In genomic region chr17:76710863-76711611, GRCh38 we compare ENCODE assay signal across 8 cellular contexts. TPM values are rescaled to one million over a fixed set of nuclear protein-coding genes. Genes with fewer than 3 reads are reported as not detected.
DNase-seq lines count a peak whose midpoint lies in the region; ATAC-seq and TF ChIP-seq lines count a peak whose summit lies in the region.

TSS of gene MXRA7 (minus strand) at chr17:76710965. CDS start at chr17:76710946, 19 bp downstream.

- no TSS peak for BruUV-seq in Panc1 (replicated peaks; lab: Mats Ljungman, UMichigan)

- in situ Hi-C loops in HAP-1 (cut with MboI; ENCODE audit: low sequenced_read_pairs) (no loop called here), Panc1 (cut with HindIII; ENCODE audit: low pct_unique_long_range_greater_than_20kb, low sequenced_read_pairs) (no loop called here)

- peaks cover 36 to 43% of the 10 kb centered on the region in 2 donors for H3K4me1 Mint-ChIP-seq in natural killer cell treated with Interleukin-12 subunit alpha and Interleukin-12 subunit beta and Interleukin-15 and Interleukin-18, amount 100 ng/mL, for 72 hours (ENCODE audit: low read depth in 2 of 2)

- H3K27ac ChIP-seq in Panc1 (ENCODE audit: low read length) (peak within 1 kb of the TSS; percentile 77), temporal lobe (ENCODE audit: low read depth, low read length) (peak within 1 kb of the TSS; percentile 83)

- H3K9me3 ChIP-seq in HAP-1 (no peaks in the 10 kb centered on the region), Panc1 (ENCODE audit: control insufficient read depth, insufficient read depth, low read depth, low read length) (no peaks in the 10 kb centered on the region)

- intact Hi-C loops in Panc1 (cut with micrococcal nuclease; ENCODE audit: unreplicated experiment): no loop called here

- CTCF ChIA-PET in AG04449 (lab: Yijun Ruan, JAX) (interaction anchor here (0.6 to 1.5 kb wide), 7 partner anchors 17 to 431 kb away, joined by 3 to 6 read pairs (median 3); no protein-coding TSS in a partner anchor), Panc1 (lab: Charles Lee) (interaction anchor here (0.6 kb wide), 2 partner anchors 16 to 111 kb away, joined by 7 read pairs; no protein-coding TSS in a partner anchor)

- peaks cover 18% of the 10 kb centered on the region for H3K36me3 Mint-ChIP-seq in natural killer cell treated with Interleukin-12 subunit alpha and Interleukin-12 subunit beta and Interleukin-15 and Interleukin-18, amount 100 ng/mL, for 72 hours

- H3K4me3 Mint-ChIP-seq in natural killer cell treated with Interleukin-12 subunit alpha and Interleukin-12 subunit beta and Interleukin-15 and Interleukin-18, amount 100 ng/mL, for 72 hours: peak within 1 kb of the TSS; percentile 76

- peak within 1 kb of the TSS; percentile 92 for H3K4me3 ChIP-seq in AG04449 (ENCODE audit: low read depth, low read length)
- peak within 1 kb of the TSS; percentile 50 for H3K4me3 ChIP-seq in HAP-1
- peak within 1 kb of the TSS; percentile 58 to 63 for H3K4me3 ChIP-seq in Panc1 (ENCODE audit: low read depth in 2 of 2, low read length in 2 of 2)
- peak within 1 kb of the TSS; percentile 75 for H3K4me3 ChIP-seq in fibroblast of villous mesenchyme (ENCODE audit: low read depth, low read length)

- H3K27ac Mint-ChIP-seq in natural killer cell treated with Interleukin-12 subunit alpha and Interleukin-12 subunit beta and Interleukin-15 and Interleukin-18, amount 100 ng/mL, for 72 hours: peak within 1 kb of the TSS; percentile 18 to 60

- POLR2A ChIA-PET in AG04449 (lab: Yijun Ruan, JAX): interaction anchor here (1.3 to 1.6 kb wide), 2 partner anchors 26 to 153 kb away, joined by 3 to 5 read pairs; partner anchors contain the start of gene SRSF2
- POLR2A ChIA-PET in Panc1 (lab: Charles Lee): interaction anchor here (0.5 to 1.0 kb wide), 5 partner anchors 14 to 284 kb away, joined by 3 to 7 read pairs (median 4); no protein-coding TSS in a partner anchor

- no peaks in the 10 kb centered on the region for H3K9me3 Mint-ChIP-seq in natural killer cell treated with Interleukin-12 subunit alpha and Interleukin-12 subunit beta and Interleukin-15 and Interleukin-18, amount 100 ng/mL, for 72 hours

- H3K27me3 ChIP-seq in HAP-1 (ENCODE audit: low read depth): no peaks in the 10 kb centered on the region
- no peaks in the 10 kb centered on the region for H3K27me3 ChIP-seq in Panc1 (ENCODE audit: control insufficient read depth, insufficient read depth, low read length)

- no peaks in the 10 kb centered on the region for H3K27me3 Mint-ChIP-seq in natural killer cell treated with Interleukin-12 subunit alpha and Interleukin-12 subunit beta and Interleukin-15 and Interleukin-18, amount 100 ng/mL, for 72 hours

- peak; percentile 86 for ATAC-seq in Panc1
- peak; percentile 91 to 93 for ATAC-seq in natural killer cell treated with Interleukin-12 subunit alpha and Interleukin-12 subunit beta and Interleukin-15 and Interleukin-18, amount 100 ng/mL, for 72 hours

- H3K36me3 ChIP-seq in HAP-1 (replicated peaks) (peaks cover 26% of the 10 kb centered on the region), Panc1 (ENCODE audit: control insufficient read depth, insufficient read depth, low read length) (no peaks in the 10 kb centered on the region)

- TF ChIP-seq CTCF in AG04449 (IDR thresholded peaks at IDR 0.05; ENCODE audit: insufficient read depth, low read length, missing control alignments): no peak
- TF ChIP-seq CTCF in Panc1 (IDR thresholded peaks at IDR 0.05): no peak
- TF ChIP-seq CTCF in fibroblast of villous mesenchyme (IDR thresholded peaks at IDR 0.05; ENCODE audit: insufficient read depth, low read depth, low read length): no peak

- H3K4me1 ChIP-seq in HAP-1: peaks cover 27% of the 10 kb centered on the region
- peaks cover 32% of the 10 kb centered on the region for H3K4me1 ChIP-seq in Panc1 (ENCODE audit: control insufficient read depth, insufficient read depth, low read length)

- DNase-seq in AG04449 (ENCODE audit: low read depth, low spot score): no peak
- DNase-seq in HAP-1 (ENCODE audit: low spot score in 2 of 2): peak; percentile 83 to 85
- no peak for DNase-seq in Panc1 (ENCODE audit: low read depth, low spot score)
- peak; percentile 50 for DNase-seq in activated gamma-delta T cell treated with anti-CD3 and anti-CD28 coated beads, Interleukin-2, amount 50 U/mL, for 16 hours (ENCODE audit: low read depth)
- DNase-seq in fibroblast of villous mesenchyme (ENCODE audit: low read depth): peak; percentile 91
- DNase-seq in natural killer cell treated with Interleukin-12 subunit alpha and Interleukin-12 subunit beta and Interleukin-15 and Interleukin-18, amount 100 ng/mL, for 72 hours (ENCODE audit: low spot score): peak; percentile 79
- DNase-seq in Kasumi-1 (lab: John Stamatoyannopoulos, UW): no peak

RNA-seq across cellular contexts. Expression of gene MXRA7, which starts in this region (rescaled TPM):
- total RNA-seq in Panc1 (2021; ENCODE audit: unreplicated experiment): 77.9 TPM
- polyA plus RNA-seq in Panc1 (2012; ENCODE audit: insufficient read length): 88.4 TPM
- total RNA-seq in fibroblast of villous mesenchyme: 244 and 267 TPM in 2 replicates
- total RNA-seq in natural killer cell treated with Interleukin-12 subunit alpha and Interleukin-12 subunit beta and Interleukin-15 and Interleukin-18, amount 100 ng/mL, for 72 hours: 10 to 100 TPM; 18.1 to 19.4 TPM
- 35.7 TPM for total RNA-seq in temporal lobe

Comparison
In these comparisons a context has a peak if more than half of its experiments do, and no peak if none do; other contexts are left out.
1. DNase-seq: peak in HAP-1 (2 of 2), activated gamma-delta T cell treated with anti-CD3 and anti-CD28 coated beads, Interleukin-2, amount 50 U/mL, for 16 hours (single experiment), fibroblast of villous mesenchyme (single experiment) and natural killer cell treated with Interleukin-12 subunit alpha and Interleukin-12 subunit beta and Interleukin-15 and Interleukin-18, amount 100 ng/mL, for 72 hours (single experiment); none in AG04449 (single experiment), Panc1 (single experiment) and Kasumi-1 (0 of 2).
2. Peak in every context shown above with its lines, with median percentiles within 50 percentile points of each other: H3K4me3 ChIP-seq.